ENCODE assay signal across 22 cellular contexts in the genomic region with DNA sequence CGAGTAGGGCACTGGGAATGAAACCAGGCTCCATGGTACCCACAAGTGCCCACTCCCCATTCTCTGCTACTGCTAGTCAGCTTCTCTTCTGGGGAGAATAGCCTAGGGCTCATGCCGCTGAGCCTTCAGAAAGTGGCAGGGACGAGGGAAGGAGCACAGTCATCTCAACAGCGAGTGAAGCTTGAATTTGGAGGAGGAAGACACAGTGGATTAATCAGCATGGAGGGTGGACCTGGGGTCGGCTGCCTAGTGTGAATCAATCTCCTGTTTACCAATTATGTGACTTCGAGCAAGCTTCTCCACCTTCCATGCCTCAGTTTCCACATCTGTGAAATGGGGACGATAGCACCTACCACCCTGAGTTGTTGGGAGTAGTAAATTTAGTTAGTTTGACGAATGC.
DNase-seq lines count a peak whose midpoint lies in the region; ATAC-seq and TF ChIP-seq lines count a peak whose summit lies in the region.
"Had no signal": no experiment of that assay in that cellular context is flagged by ENCODE, and none has a peak within 500 bp of the region (broad histone marks: within the 10 kb centered on the region; RNA-seq: fewer than 3 reads in every experiment).

No MANE protein-coding gene starts in this region.

- peaks cover 0 to 61% (median 36%) of the 10 kb centered on the region in 11 experiments; a peak in 16 of 22 replicates for H4K20me1 ChIP-seq in BLaER1 treated with 17β-estradiol and CSF1 and Interleukin-3, amounts not matched to agents 10 nM and 100 nM

- 88 to 98% (median 90%) methylated on average over 8 of the region's 8 CpGs for WGBS in spleen, 5 donors
- WGBS in prostate gland, result 94% methylated on average over 8 of the region's 8 CpGs

- intact Hi-C loops in spleen (cut with DNase I; ENCODE audit: low total_unique reads) (no loop called here), prostate gland (cut with DNase I) (no loop called here)

- no peaks in the 10 kb centered on the region for H3K27me3 ChIP-seq in BLaER1 treated with 17β-estradiol and CSF1 and Interleukin-3, amounts not matched to agents 10 nM and 100 nM
- H3K27me3 ChIP-seq in RWPE2 (ENCODE audit: insufficient read depth, poor library complexity, severe bottlenecking) (no peaks in the 10 kb centered on the region), spleen (replicated peaks in 1 of 7) (no peaks in the 10 kb centered on the region), prostate gland (replicated peaks; ENCODE audit: insufficient read depth) (no peaks in the 10 kb centered on the region)
- H3K27me3 ChIP-seq: BE2C, SJSA1 had no signal

- H3K4me1 ChIP-seq in BLaER1 treated with 17β-estradiol and CSF1 and Interleukin-3, amounts not matched to agents 10 nM and 100 nM, result peaks cover 4 to 53% (median 29%) of the 10 kb centered on the region in 10 experiments
- no peaks in the 10 kb centered on the region for H3K4me1 ChIP-seq in RWPE2 (ENCODE audit: insufficient read depth, poor library complexity, severe bottlenecking)
- no peaks in the 10 kb centered on the region for H3K4me1 ChIP-seq in spleen
- no peaks in the 10 kb centered on the region for H3K4me1 ChIP-seq in prostate gland (replicated peaks)
- H3K4me1 ChIP-seq: BE2C had no signal

- no peak for TF ChIP-seq POLR2A in spleen (IDR thresholded peaks at IDR 0.05)
- TF ChIP-seq POLR2A in prostate gland (IDR thresholded peaks at IDR 0.05), result no peak

- ATAC-seq in RWPE2 (ENCODE audit: low read depth) (no peak), HG03469 (IDR thresholded peaks at IDR 0.05; ENCODE audit: unreplicated experiment) (no peak), HG03354 (IDR thresholded peaks at IDR 0.05; ENCODE audit: poor library complexity, severe bottlenecking, unreplicated experiment) (no peak)
- ATAC-seq: Panc1 had no signal

- no peaks in the 10 kb centered on the region for H3K9me3 ChIP-seq in BLaER1 treated with 17β-estradiol and CSF1 and Interleukin-3, amounts not matched to agents 10 nM and 100 nM (replicated peaks in 1 of 11)
- no peaks in the 10 kb centered on the region for H3K9me3 ChIP-seq in RWPE2 (ENCODE audit: severe bottlenecking)
- H3K9me3 ChIP-seq in spleen, result no peaks in the 10 kb centered on the region
- no peaks in the 10 kb centered on the region for H3K9me3 ChIP-seq in prostate gland
- H3K9me3 ChIP-seq: BE2C, SJSA1 had no signal

- no peak overlapping the region for H3K9ac ChIP-seq in BLaER1 treated with 17β-estradiol and CSF1 and Interleukin-3, amounts not matched to agents 10 nM and 100 nM

- H3K4me2 ChIP-seq in BLaER1 treated with 17β-estradiol and CSF1 and Interleukin-3, amounts not matched to agents 10 nM and 100 nM, result peak overlapping the region in 8 of 11 experiments; percentile 31 to 81 (median 55); a peak in 14 of 22 replicates

- peaks cover 13 to 91% (median 72%) of the 10 kb centered on the region in 11 experiments; a peak in 20 of 22 replicates for H3K36me3 ChIP-seq in BLaER1 treated with 17β-estradiol and CSF1 and Interleukin-3, amounts not matched to agents 10 nM and 100 nM
- H3K36me3 ChIP-seq in RWPE2 (ENCODE audit: low read depth) (no peaks in the 10 kb centered on the region), spleen (peaks cover 0 to 12% (median 0%) of the 10 kb centered on the region in 6 donors), prostate gland (no peaks in the 10 kb centered on the region)
- H3K36me3 ChIP-seq: BE2C had no signal

- no peak for TF ChIP-seq CTCF in RWPE2 (IDR thresholded peaks at IDR 0.05; ENCODE audit: poor library complexity, severe bottlenecking)
- no peak for TF ChIP-seq CTCF in spleen (IDR thresholded peaks at IDR 0.05 in 8 of 11, conservative IDR thresholded peaks at IDR 0.05 in 3 of 11)
- no peak for TF ChIP-seq CTCF in prostate gland (IDR thresholded peaks at IDR 0.05)

- no peak overlapping the region for H3K27ac ChIP-seq in BLaER1 treated with 17β-estradiol and CSF1 and Interleukin-3, amounts not matched to agents 10 nM and 100 nM
- no peak overlapping the region for H3K27ac ChIP-seq in RWPE2 (ENCODE audit: poor library complexity, severe bottlenecking)
- no peak overlapping the region for H3K27ac ChIP-seq in spleen
- no peak overlapping the region for H3K27ac ChIP-seq in prostate gland
- H3K27ac ChIP-seq: SJSA1 had no signal

- no peak overlapping the region for H3K4me3 ChIP-seq in BLaER1 treated with 17β-estradiol and CSF1 and Interleukin-3, amounts not matched to agents 10 nM and 100 nM
- no peak overlapping the region for H3K4me3 ChIP-seq in RWPE2 (ENCODE audit: severe bottlenecking)
- no peak overlapping the region for H3K4me3 ChIP-seq in spleen
- H3K4me3 ChIP-seq in prostate gland, result no peak overlapping the region
- H3K4me3 ChIP-seq: SJSA1 had no signal

- DNase-seq in RWPE2 (ENCODE audit: low spot score), result peak; percentile 14
- DNase-seq in islet precursor cell, result peak; percentile 37
- DNase-seq in spleen, result peak; percentile 29
- DNase-seq in prostate gland (ENCODE audit: low spot score), result no peak
- no peak for DNase-seq in D341Med (ENCODE audit: low spot score)
- DNase-seq: BE2C; CD4-positive, alpha-beta memory T cell; DMS153; H7; KG1; NCI-H1092 treated with DMSO at 0.1 percent for 48 hours; NCI-H1436 treated with DMSO at 0.1 percent for 48 hours; NCI-H1930; NCI-H226; NCI-H510A treated with DMSO at 0.1 percent for 48 hours; NCI-H774; NK-92 treated with Interleukin-12 subunit alpha and Interleukin-12 subunit beta, amount 100 ng/mL, for 24 hours had no signal

Comparison
In these comparisons a context has a peak if more than half of its experiments do, and no peak if none do; other contexts are left out.
1. DNase-seq: peak in RWPE2 (single experiment), islet precursor cell (single experiment) and spleen (single experiment); none in prostate gland (single experiment) and D341Med (single experiment).